ENCODE assay signal across 19 cellular contexts in the genomic region with DNA sequence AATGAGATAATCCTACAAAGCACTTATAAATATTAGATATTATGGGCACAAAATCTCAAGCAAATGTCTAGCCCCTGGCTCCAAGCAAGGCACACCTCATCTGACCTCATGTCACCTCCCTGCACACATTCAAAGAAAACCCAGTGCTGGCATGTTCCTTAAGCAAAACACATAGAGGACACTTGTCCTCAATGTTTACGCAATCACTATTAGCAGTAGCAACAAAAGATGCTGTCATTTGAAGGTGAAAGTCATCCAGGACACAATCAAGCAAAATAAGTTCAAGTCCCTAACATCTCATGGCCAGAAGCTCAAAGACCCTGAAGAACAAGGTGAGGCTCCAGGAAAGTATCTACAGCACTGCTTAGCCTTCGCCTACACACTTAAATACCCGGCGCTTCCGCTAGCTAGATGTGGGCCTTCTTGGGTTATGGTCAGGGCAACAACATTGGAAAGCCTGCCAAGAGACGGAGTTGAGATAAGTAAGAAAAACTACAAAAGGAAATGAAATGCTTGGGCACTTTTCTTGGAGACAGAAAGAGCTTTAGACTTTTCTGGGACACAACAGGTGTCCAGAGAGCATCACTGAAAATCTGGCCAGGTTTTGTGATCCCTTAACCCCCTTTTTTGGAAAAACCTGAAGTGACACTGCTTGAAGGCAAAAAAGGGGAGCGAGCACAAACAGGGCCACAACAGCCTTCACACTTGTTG.
A peak's percentile ranks its signal among the peaks of the same experiment; 100 is the strongest.
DNase-seq lines count a peak whose midpoint lies in the region; ATAC-seq and TF ChIP-seq lines count a peak whose summit lies in the region.
"Had no signal": no experiment of that assay in that cellular context is flagged by ENCODE, and none has a peak within 500 bp of the region (broad histone marks: within the 10 kb centered on the region; RNA-seq: fewer than 3 reads in every experiment).

No MANE protein-coding gene starts in this region.

- peak overlapping the region; percentile 41; the same call in 1 of the 2 replicates for H3K9ac ChIP-seq in SU-DHL-6 (ENCODE audit: low read length)

- peaks cover 27% of the 10 kb centered on the region for H3K36me3 Mint-ChIP-seq in stimulated activated naive CD8-positive, alpha-beta T cell treated with anti-CD3 and anti-CD28 coated beads, Interleukin-15, Interleukin-2, amounts not matched to agents 100 ng/mL and 50 ng/mL, for 24 hours (ENCODE audit: low read depth)
- peaks cover 14 to 16% of the 10 kb centered on the region in 2 donors for H3K36me3 Mint-ChIP-seq in naive B cell

- H3K9me2 ChIP-seq in SU-DHL-6 (replicated peaks; ENCODE audit: insufficient read depth, low read length): no peaks in the 10 kb centered on the region

- no peak for ATAC-seq in stimulated activated naive CD8-positive, alpha-beta T cell treated with anti-CD3 and anti-CD28 coated beads, Interleukin-15, Interleukin-2, amounts not matched to agents 100 U/mL and 50 U/mL, for 24 hours
- ATAC-seq in naive B cell (ENCODE audit: low read depth in 2 of 2): peak; percentile 34 to 37
- ATAC-seq: HCT116; natural killer cell treated with Interleukin-12 subunit alpha and Interleukin-12 subunit beta and Interleukin-15 and Interleukin-18, amount 100 ng/mL, for 72 hours had no signal

- H3K79me2 ChIP-seq in SU-DHL-6 (ENCODE audit: insufficient read depth, low read length): peaks cover 99% of the 10 kb centered on the region

- H2AFZ ChIP-seq in SU-DHL-6 (ENCODE audit: low read depth, low read length, severe bottlenecking): no peak overlapping the region
- H2AFZ ChIP-seq: PC-9 had no signal

- no peaks in the 10 kb centered on the region for H3K27me3 Mint-ChIP-seq in stimulated activated naive CD8-positive, alpha-beta T cell treated with anti-CD3 and anti-CD28 coated beads, Interleukin-15, Interleukin-2, amounts not matched to agents 100 ng/mL and 50 ng/mL, for 24 hours
- no peaks in the 10 kb centered on the region for H3K27me3 Mint-ChIP-seq in naive B cell
- H3K27me3 Mint-ChIP-seq: natural killer cell treated with Interleukin-12 subunit alpha and Interleukin-12 subunit beta and Interleukin-15 and Interleukin-18, amount 100 ng/mL, for 72 hours had no signal

- peak overlapping the region; percentile 70 for H3K27ac Mint-ChIP-seq in stimulated activated naive CD8-positive, alpha-beta T cell treated with anti-CD3 and anti-CD28 coated beads, Interleukin-15, Interleukin-2, amounts not matched to agents 100 ng/mL and 50 ng/mL, for 24 hours
- peak overlapping the region; percentile 68 to 97 (median 88) for H3K27ac Mint-ChIP-seq in naive B cell
- H3K27ac Mint-ChIP-seq: natural killer cell treated with Interleukin-12 subunit alpha and Interleukin-12 subunit beta and Interleukin-15 and Interleukin-18, amount 100 ng/mL, for 72 hours had no signal

- DNase-seq in stimulated activated naive CD8-positive, alpha-beta T cell treated with anti-CD3 and anti-CD28 coated beads, Interleukin-15, Interleukin-2, amounts not matched to agents 100 U/mL and 50 U/mL, for 24 hours: no peak
- DNase-seq in naive B cell: no peak
- DNase-seq in ureter (ENCODE audit: low spot score): no peak
- DNase-seq in A172 (ENCODE audit: low spot score): no peak
- no peak for DNase-seq in testis
- no peak for DNase-seq in effector memory CD4-positive, alpha-beta T cell
- DNase-seq: activated naive CD4-positive, alpha-beta T cell treated with anti-CD3 and anti-CD28 coated beads, Interleukin-2, amount 50 U/mL, for 16 hours; DMS153; immature natural killer cell; NCI-H2029 treated with DMSO at 0.1 percent for 48 hours; NCI-H524 treated with DMSO at 0.1 percent for 48 hours; PC-9 had no signal

- H3K27me3 ChIP-seq in SU-DHL-6 (ENCODE audit: low read length): no peaks in the 10 kb centered on the region
- H3K27me3 ChIP-seq in testis: no peaks in the 10 kb centered on the region
- no peaks in the 10 kb centered on the region for H3K27me3 ChIP-seq in effector memory CD4-positive, alpha-beta T cell (replicated peaks; ENCODE audit: control insufficient read depth, insufficient read depth, low read length, poor library complexity, severe bottlenecking)
- H3K27me3 ChIP-seq: breast epithelium had no signal

- TF ChIP-seq CTCF in SU-DHL-6 (IDR thresholded peaks at IDR 0.05; ENCODE audit: insufficient read depth, low read length, poor library complexity, severe bottlenecking) (no peak), testis (IDR thresholded peaks at IDR 0.05) (no peak)

- TF ChIP-seq POLR2A in testis (IDR thresholded peaks at IDR 0.05): no peak

- H3K4me3 Mint-ChIP-seq in stimulated activated naive CD8-positive, alpha-beta T cell treated with anti-CD3 and anti-CD28 coated beads, Interleukin-15, Interleukin-2, amounts not matched to agents 100 ng/mL and 50 ng/mL, for 24 hours: no peak overlapping the region
- peak overlapping the region; percentile 24 to 81 (median 68) for H3K4me3 Mint-ChIP-seq in naive B cell
- H3K4me3 Mint-ChIP-seq: immature natural killer cell; natural killer cell treated with Interleukin-12 subunit alpha and Interleukin-12 subunit beta and Interleukin-15 and Interleukin-18, amount 100 ng/mL, for 72 hours had no signal

- H3F3A ChIP-seq in SU-DHL-6 (ENCODE audit: insufficient read depth): peaks cover 45% of the 10 kb centered on the region

- WGBS in testis, 2 donors: 48 to 77% methylated on average over 7 of the region's 7 CpGs

- intact Hi-C loops in testis (cut with DNase I; ENCODE audit: low total_unique reads): no loop called here

- peaks cover 6% of the 10 kb centered on the region for H3K4me1 ChIP-seq in testis
- peaks cover 36% of the 10 kb centered on the region for H3K4me1 ChIP-seq in effector memory CD4-positive, alpha-beta T cell (ENCODE audit: control insufficient read depth, insufficient read depth, low read length, poor library complexity, severe bottlenecking)

- H3K4me2 ChIP-seq in SU-DHL-6 (ENCODE audit: low read depth, low read length, poor library complexity, severe bottlenecking): peak overlapping the region; percentile 67
- H3K4me2 ChIP-seq: PC-9 had no signal

- H3K9me3 ChIP-seq in SU-DHL-6 (ENCODE audit: insufficient read depth, low read length) (no peaks in the 10 kb centered on the region; the same call in 1 of the 2 replicates), testis (no peaks in the 10 kb centered on the region)
- H3K9me3 ChIP-seq in effector memory CD4-positive, alpha-beta T cell (ENCODE audit: control insufficient read depth, low read length): no peaks in the 10 kb centered on the region

- H3K36me3 ChIP-seq in SU-DHL-6 (ENCODE audit: low read length): no peaks in the 10 kb centered on the region
- no peaks in the 10 kb centered on the region for H3K36me3 ChIP-seq in testis (ENCODE audit: low read depth, missing control alignments)
- H3K36me3 ChIP-seq in effector memory CD4-positive, alpha-beta T cell (ENCODE audit: control insufficient read depth, insufficient read depth, low read length): no peaks in the 10 kb centered on the region
- H3K36me3 ChIP-seq: breast epithelium had no signal

- no peak overlapping the region for H3K4me3 ChIP-seq in SU-DHL-6 (ENCODE audit: insufficient read depth, low read length, poor library complexity, severe bottlenecking)
- no peak overlapping the region for H3K4me3 ChIP-seq in testis
- H3K4me3 ChIP-seq in effector memory CD4-positive, alpha-beta T cell (ENCODE audit: insufficient read depth, low read depth, low read length, poor library complexity, severe bottlenecking): no peak overlapping the region
- H3K4me3 ChIP-seq: breast epithelium, lung, PC-9, SK-N-MC had no signal

- H3K27ac ChIP-seq in SU-DHL-6 (ENCODE audit: low read depth, low read length): peak overlapping the region; percentile 87
- H3K27ac ChIP-seq in testis: no peak overlapping the region
- no peak overlapping the region for H3K27ac ChIP-seq in effector memory CD4-positive, alpha-beta T cell (ENCODE audit: insufficient read depth, low read length, poor library complexity, severe bottlenecking)
- H3K27ac ChIP-seq: breast epithelium, PC-9, SK-N-MC had no signal

- peaks cover 11% of the 10 kb centered on the region; the same call in 1 of the 2 replicates for H4K20me1 ChIP-seq in SU-DHL-6 (ENCODE audit: low read depth, low read length)

- peaks cover 5% of the 10 kb centered on the region for H3K9me3 Mint-ChIP-seq in stimulated activated naive CD8-positive, alpha-beta T cell treated with anti-CD3 and anti-CD28 coated beads, Interleukin-15, Interleukin-2, amounts not matched to agents 100 ng/mL and 50 ng/mL, for 24 hours
- peaks cover 0 to 17% (median 9%) of the 10 kb centered on the region in 7 donors for H3K9me3 Mint-ChIP-seq in naive B cell

- peaks cover 97% of the 10 kb centered on the region for H3K4me1 Mint-ChIP-seq in stimulated activated naive CD8-positive, alpha-beta T cell treated with anti-CD3 and anti-CD28 coated beads, Interleukin-15, Interleukin-2, amounts not matched to agents 100 ng/mL and 50 ng/mL, for 24 hours (ENCODE audit: low read depth)
- H3K4me1 Mint-ChIP-seq in naive B cell: peaks cover 88 to 96% (median 93%) of the 10 kb centered on the region in 3 donors
